Comparison of ENCODE assay signal across 1 cellular context in genomic region chr1:204142032-204142974, GRCh38.
TF ChIP-seq lines count a peak whose summit lies in the region.

No MANE protein-coding gene starts in this region.

TF ChIP-seq in H1, 55 proteins besides CTCF, POLR2A, EP300 and RAD21:
- TF ChIP-seq RBBP5 (IDR thresholded peaks at IDR 0.05; ENCODE audit: borderline replicate concordance, low read depth, low read length) (no peak), ZNF274 (IDR thresholded peaks at IDR 0.05; ENCODE audit: borderline replicate concordance, extremely low read depth, low read length) (no peak), CBX5 (IDR thresholded peaks at IDR 0.05; ENCODE audit: low read depth, low read length) (no peak), TAF7 (optimal IDR thresholded peaks at IDR 0.05; ENCODE audit: borderline replicate concordance, low read depth, low read length) (no peak)
- TF ChIP-seq, protein P1, sequence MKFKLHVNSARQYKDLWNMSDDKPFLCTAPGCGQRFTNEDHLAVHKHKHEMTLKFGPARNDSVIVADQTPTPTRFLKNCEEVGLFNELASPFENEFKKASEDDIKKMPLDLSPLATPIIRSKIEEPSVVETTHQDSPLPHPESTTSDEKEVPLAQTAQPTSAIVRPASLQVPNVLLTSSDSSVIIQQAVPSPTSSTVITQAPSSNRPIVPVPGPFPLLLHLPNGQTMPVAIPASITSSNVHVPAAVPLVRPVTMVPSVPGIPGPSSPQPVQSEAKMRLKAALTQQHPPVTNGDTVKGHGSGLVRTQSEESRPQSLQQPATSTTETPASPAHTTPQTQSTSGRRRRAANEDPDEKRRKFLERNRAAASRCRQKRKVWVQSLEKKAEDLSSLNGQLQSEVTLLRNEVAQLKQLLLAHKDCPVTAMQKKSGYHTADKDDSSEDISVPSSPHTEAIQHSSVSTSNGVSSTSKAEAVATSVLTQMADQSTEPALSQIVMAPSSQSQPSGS (IDR thresholded peaks at IDR 0.05; ENCODE audit: low read length), result no peak
